ENCODE assay signal across 14 cellular contexts in the genomic region with DNA sequence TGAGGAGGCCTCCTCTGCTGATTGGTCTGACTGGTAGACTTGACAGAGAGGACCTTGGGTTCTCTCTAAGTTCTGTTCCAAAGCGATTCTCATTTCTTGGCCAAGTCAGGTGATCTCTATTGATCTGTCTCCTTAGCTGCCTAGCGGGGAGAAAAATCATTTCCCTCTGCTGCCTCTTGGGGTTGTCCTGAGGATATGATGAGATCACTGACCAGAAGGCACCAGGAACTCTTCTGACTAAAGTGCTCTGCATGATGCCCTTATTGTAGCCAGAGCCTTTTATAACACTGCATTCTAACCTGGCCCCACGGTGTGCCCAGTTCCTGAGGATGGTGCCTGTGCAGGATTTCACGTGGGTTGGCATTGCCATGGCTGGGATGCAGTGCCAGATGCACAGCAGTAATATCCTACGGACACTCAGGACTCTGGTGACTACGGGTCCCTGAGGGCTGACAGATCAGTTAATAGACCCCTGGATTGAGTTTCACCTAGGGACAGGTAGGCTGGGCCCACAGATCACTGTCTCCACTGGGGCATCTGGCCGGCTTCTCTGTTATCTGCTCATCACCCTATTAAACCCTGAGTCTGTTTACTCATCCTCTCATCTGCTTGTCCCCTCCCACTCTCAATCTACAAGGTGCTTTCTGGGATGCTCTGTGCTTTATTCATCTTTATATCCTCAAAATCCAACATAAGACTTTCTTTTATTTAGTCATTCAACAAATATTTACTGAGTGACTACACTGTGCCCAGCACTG. TPM values are rescaled to one million over a fixed set of nuclear protein-coding genes. Genes with fewer than 3 reads are reported as not detected.
DNase-seq lines count a peak whose midpoint lies in the region; ATAC-seq, FAIRE-seq and TF ChIP-seq lines count a peak whose summit lies in the region.
"Had no signal": no experiment of that assay in that cellular context is flagged by ENCODE, and none has a peak within 500 bp of the region (broad histone marks: within the 10 kb centered on the region; RNA-seq: fewer than 3 reads in every experiment).

No MANE protein-coding gene starts in this region.

- H3K9me3 ChIP-seq in A549, result no peaks in the 10 kb centered on the region
- H3K9me3 ChIP-seq in endodermal cell (ENCODE audit: control insufficient read depth, low read length), result peaks cover 7% of the 10 kb centered on the region
- H3K9me3 ChIP-seq in spleen, result no peaks in the 10 kb centered on the region

- intact Hi-C loops in spleen (cut with DNase I; ENCODE audit: low total_unique reads), result loop anchor here (10.0 kb wide), 2 partner anchors 55 to 85 kb away; no protein-coding TSS in a partner anchor

- peaks cover 7% of the 10 kb centered on the region for H3K9me3 Mint-ChIP-seq in endodermal cell
- H3K9me3 Mint-ChIP-seq: activated CD8-positive, alpha-beta T cell treated with anti-CD3 and anti-CD28 coated beads for 36 hours had no signal

- H3K27me3 Mint-ChIP-seq in endodermal cell (ENCODE audit: insufficient read depth), result peaks cover 38% of the 10 kb centered on the region

- TF ChIP-seq POLR2A in A549 (IDR thresholded peaks at IDR 0.05; ENCODE audit: low read length) (no peak), spleen (IDR thresholded peaks at IDR 0.05) (no peak)

- H3K27me3 ChIP-seq in endodermal cell (ENCODE audit: control insufficient read depth, insufficient read depth, low read length, poor library complexity, severe bottlenecking) (peaks cover 5% of the 10 kb centered on the region), spleen (replicated peaks in 1 of 7) (peaks cover 0 to 4% (median 0%) of the 10 kb centered on the region in 7 donors)

- TF ChIP-seq EP300 in A549 (IDR thresholded peaks at IDR 0.05), result no peak

- H3K4me1 ChIP-seq in A549 (peaks cover 59% of the 10 kb centered on the region), endodermal cell (ENCODE audit: control insufficient read depth, insufficient read depth, low read length) (peaks cover 5% of the 10 kb centered on the region), spleen (peaks cover 0 to 13% (median 8%) of the 10 kb centered on the region in 6 donors)

- ATAC-seq in A549, result no peak
- no peak for ATAC-seq in GM21360 (IDR thresholded peaks at IDR 0.05; ENCODE audit: unreplicated experiment)
- ATAC-seq: activated CD8-positive, alpha-beta T cell treated with anti-CD3 and anti-CD28 coated beads for 36 hours had no signal

- no peak overlapping the region for H3K27ac Mint-ChIP-seq in endodermal cell
- H3K27ac Mint-ChIP-seq: activated CD8-positive, alpha-beta T cell treated with anti-CD3 and anti-CD28 coated beads for 36 hours had no signal

- DNase-seq in A549 (ENCODE audit: low read depth in 1 of 2, low spot score in 1 of 2) (no peak), DMS53 treated with DMSO at 0.1 percent for 48 hours (lab: John Stamatoyannopoulos, UW; ENCODE audit: unreplicated experiment) (peak; percentile 82), NCI-H2029 treated with DMSO at 0.1 percent for 48 hours (lab: John Stamatoyannopoulos, UW) (peak; percentile 97), endodermal cell (peak; percentile 48), spleen (no peak), H4 (ENCODE audit: low spot score) (no peak), GM10248 (ENCODE audit: extremely low spot score) (no peak)
- DNase-seq: activated CD8-positive, alpha-beta T cell treated with anti-CD3 and anti-CD28 coated beads for 36 hours; activated naive CD4-positive, alpha-beta T cell treated with anti-CD3 and anti-CD28 coated beads, Interleukin-2, amount 50 U/mL, for 16 hours; CD4-positive, CD25-positive, alpha-beta regulatory T cell; stimulated activated CD4-positive, alpha-beta T cell treated with anti-CD3 and anti-CD28 coated beads, Interleukin-4, amount 100 ng/mL, for 24 hours; stimulated activated naive CD4-positive, alpha-beta T cell treated with Interleukin-2 at 50 U/mL for 16 hours; T-helper 2 cell had no signal

- H3K4me1 Mint-ChIP-seq in endodermal cell, result peaks cover 57% of the 10 kb centered on the region

- H3K4me2 ChIP-seq in A549, result 0 out of 3 replicates have a peak overlapping the region, but pooled peaks have one; percentile 17

- no peak for TF ChIP-seq RAD21 in A549 (conservative IDR thresholded peaks at IDR 0.05 in 1 of 2, IDR thresholded peaks at IDR 0.05 in 1 of 2)

- H3K9ac ChIP-seq in endodermal cell (ENCODE audit: extremely low read depth, low read length, poor library complexity, severe bottlenecking), result no peak overlapping the region

- no peak overlapping the region for H3K4me3 Mint-ChIP-seq in endodermal cell
- H3K4me3 Mint-ChIP-seq: activated CD8-positive, alpha-beta T cell treated with anti-CD3 and anti-CD28 coated beads for 36 hours had no signal

- WGBS in A549 (ENCODE audit: missing lambda C conversion rate), result 67% methylated on average over 3 of the region's 7 CpGs
- WGBS in endodermal cell (ENCODE audit: insufficient coverage in 1 of 2, insufficient read length in 1 of 2), 2 experiments, result 82 to 87% methylated on average over 6 to 7 of the region's 7 CpGs
- WGBS in spleen, 5 donors, result 78 to 88% (median 84%) methylated on average over 7 of the region's 7 CpGs

- POLR2A ChIA-PET in A549 (lab: Yijun Ruan, JAX) (no interaction called here), GM10248 (lab: Yijun Ruan, JAX) (no interaction called here)

- H3K4me3 ChIP-seq in A549 (no peak overlapping the region), endodermal cell (ENCODE audit: low read length) (no peak overlapping the region), spleen (no peak overlapping the region)

- H3K27ac ChIP-seq in A549, result peak overlapping the region; percentile 32 to 87; a peak in 3 of 6 replicates
- no peak overlapping the region for H3K27ac ChIP-seq in endodermal cell (ENCODE audit: low read depth, low read length)
- no peak overlapping the region for H3K27ac ChIP-seq in spleen

- TF ChIP-seq CTCF in A549 (IDR thresholded peaks at IDR 0.05), result no peak
- TF ChIP-seq CTCF in endodermal cell (conservative IDR thresholded peaks at IDR 0.05), result peak; percentile 57
- no peak for TF ChIP-seq CTCF in spleen (IDR thresholded peaks at IDR 0.05 in 8 of 11, conservative IDR thresholded peaks at IDR 0.05 in 3 of 11)
- TF ChIP-seq CTCF in GM10248 (IDR thresholded peaks at IDR 0.05; ENCODE audit: control extremely low read depth, extremely low read depth, low read depth, missing control alignments), result no peak

- no peaks in the 10 kb centered on the region for H3K36me3 Mint-ChIP-seq in endodermal cell (ENCODE audit: low read depth)
- H3K36me3 Mint-ChIP-seq: CD4-positive, CD25-positive, alpha-beta regulatory T cell had no signal

- H3K36me3 ChIP-seq in endodermal cell (ENCODE audit: control insufficient read depth, insufficient read depth, low read length), result no peaks in the 10 kb centered on the region
- no peaks in the 10 kb centered on the region for H3K36me3 ChIP-seq in spleen

- FAIRE-seq in A549 (lab: Jason Lieb, UNC), result no peak

- CTCF ChIA-PET in A549 (lab: Yijun Ruan, JAX), result interaction anchor here (0.9 kb wide), 1 partner anchor 57 kb away, joined by 3 read pairs; no protein-coding TSS in a partner anchor
- CTCF ChIA-PET in GM10248 (lab: Yijun Ruan, JAX), result no interaction called here

TF ChIP-seq in A549, 52 proteins besides CTCF, POLR2A, EP300 and RAD21 (continues in another document):
- no peak for TF ChIP-seq RARB (CRISPR knock-in tag; IDR thresholded peaks at IDR 0.05)
- TF ChIP-seq SMC3 (IDR thresholded peaks at IDR 0.05), result no peak
- TF ChIP-seq, protein P1, sequence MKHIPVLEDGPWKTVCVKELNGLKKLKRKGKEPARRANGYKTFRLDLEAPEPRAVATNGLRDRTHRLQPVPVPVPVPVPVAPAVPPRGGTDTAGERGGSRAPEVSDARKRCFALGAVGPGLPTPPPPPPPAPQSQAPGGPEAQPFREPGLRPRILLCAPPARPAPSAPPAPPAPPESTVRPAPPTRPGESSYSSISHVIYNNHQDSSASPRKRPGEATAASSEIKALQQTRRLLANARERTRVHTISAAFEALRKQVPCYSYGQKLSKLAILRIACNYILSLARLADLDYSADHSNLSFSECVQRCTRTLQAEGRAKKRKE (CRISPR knock-in tag; IDR thresholded peaks at IDR 0.05; ENCODE audit: low read depth), result no peak
- no peak for TF ChIP-seq CEBPB (IDR thresholded peaks at IDR 0.05)
- TF ChIP-seq GATA3 (IDR thresholded peaks at IDR 0.05; ENCODE audit: borderline replicate concordance), result no peak
- TF ChIP-seq ZFP36 (IDR thresholded peaks at IDR 0.05; ENCODE audit: borderline replicate concordance, partially characterized antibody), result no peak
- TF ChIP-seq, protein P2, sequence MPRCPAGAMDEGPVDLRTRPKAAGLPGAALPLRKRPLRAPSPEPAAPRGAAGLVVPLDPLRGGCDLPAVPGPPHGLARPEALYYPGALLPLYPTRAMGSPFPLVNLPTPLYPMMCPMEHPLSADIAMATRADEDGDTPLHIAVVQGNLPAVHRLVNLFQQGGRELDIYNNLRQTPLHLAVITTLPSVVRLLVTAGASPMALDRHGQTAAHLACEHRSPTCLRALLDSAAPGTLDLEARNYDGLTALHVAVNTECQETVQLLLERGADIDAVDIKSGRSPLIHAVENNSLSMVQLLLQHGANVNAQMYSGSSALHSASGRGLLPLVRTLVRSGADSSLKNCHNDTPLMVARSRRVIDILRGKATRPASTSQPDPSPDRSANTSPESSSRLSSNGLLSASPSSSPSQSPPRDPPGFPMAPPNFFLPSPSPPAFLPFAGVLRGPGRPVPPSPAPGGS (IDR thresholded peaks at IDR 0.05), result no peak
- no peak for TF ChIP-seq TP53 (CRISPR knock-in tag; IDR thresholded peaks at IDR 0.05)
- TF ChIP-seq ZNF302 (CRISPR knock-in tag; IDR thresholded peaks at IDR 0.05), result no peak
- TF ChIP-seq, protein P3, sequence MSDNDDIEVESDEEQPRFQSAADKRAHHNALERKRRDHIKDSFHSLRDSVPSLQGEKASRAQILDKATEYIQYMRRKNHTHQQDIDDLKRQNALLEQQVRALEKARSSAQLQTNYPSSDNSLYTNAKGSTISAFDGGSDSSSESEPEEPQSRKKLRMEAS (IDR thresholded peaks at IDR 0.05), result no peak
- no peak for TF ChIP-seq PHF8 (IDR thresholded peaks at IDR 0.05; ENCODE audit: borderline replicate concordance, low read depth)
- TF ChIP-seq EHMT2 (IDR thresholded peaks at IDR 0.05; ENCODE audit: low read depth), result no peak
- TF ChIP-seq MAFK (IDR thresholded peaks at IDR 0.05; ENCODE audit: partially characterized antibody), result no peak
- no peak for TF ChIP-seq RCOR1 (IDR thresholded peaks at IDR 0.05; ENCODE audit: low read depth, low read length)

RNA-seq across cellular contexts. Expression of a gene that starts 3.9 kb away (rescaled TPM):
- polyA plus RNA-seq in A549 (2011; rRNA removed), result 5.4 and 7.9 TPM in 2 replicates
- 2.7 and 3.8 TPM in 2 replicates for polyA plus RNA-seq in A549 (2012; cell fraction: cytosol; rRNA removed)
- 4.4 and 5.4 TPM in 2 replicates for polyA plus RNA-seq in A549 (2012; cell fraction: nucleus; rRNA removed)
- 5.6 to 6.6 TPM (median 5.9 TPM) in 3 replicates for polyA plus RNA-seq in A549 (2017; fragmentation: RNase III; extraction: RNeasy Plus Mini Kit Qiagen cat#74134 plus additional on column Dnase treatment)
- polyA minus RNA-seq in A549 (2011; rRNA and poly(A)+ RNA removed), result 8.3 and 13.1 TPM in 2 replicates
- total RNA-seq in endodermal cell, result 10 to 100 TPM; 25.5 to 27.0 TPM
- 30.3 TPM for polyA plus RNA-seq in endodermal cell (2013, experiment 1 of 2)
- polyA plus RNA-seq in endodermal cell (2013, experiment 2 of 2), result 35.4 TPM
- 10 to 100 TPM; 52.1 to 87.9 (median 74.4) TPM for total RNA-seq in spleen
- 1 to 10 TPM; 3.1 to 6.3 (median 3.4) TPM for polyA plus RNA-seq in spleen
- total RNA-seq in H4 (2014; rRNA removed; shearing (Covaris generic)), result 49.6 and 57.7 TPM in 2 replicates

Comparison
In these comparisons a context has a peak if more than half of its experiments do, and no peak if none do; other contexts are left out.
1. DNase-seq: peak in DMS53 treated with DMSO at 0.1 percent for 48 hours (single experiment), NCI-H2029 treated with DMSO at 0.1 percent for 48 hours (single experiment) and endodermal cell (single experiment); none in A549 (0 of 2), spleen (single experiment), H4 (single experiment) and GM10248 (single experiment).
2. H3K27ac ChIP-seq: peak in A549 (2 of 2); none in endodermal cell (single experiment) and spleen (0 of 8).